ENCODE assay signal across 8 cellular contexts in genomic region chr19:56315076-56315828, GRCh38. TPM values are rescaled to one million over a fixed set of nuclear protein-coding genes. Genes with fewer than 3 reads are reported as not detected.
A peak's percentile ranks its signal among the peaks of the same experiment; 100 is the strongest.
DNase-seq lines count a peak whose midpoint lies in the region; ATAC-seq and TF ChIP-seq lines count a peak whose summit lies in the region.

No MANE protein-coding gene starts in this region.

- intact Hi-C loops in head of caudate nucleus (cut with DNase I): loop anchor here (2.0 to 10.0 kb wide), 3 partner anchors 54 to 170 kb away; partner anchors contain the start of genes ZNF444 and ZNF582

- ATAC-seq in HG02678 (IDR thresholded peaks at IDR 0.05; ENCODE audit: unreplicated experiment) (peak; percentile 80), thoracic aorta (ENCODE audit: insufficient number of reproducible peaks, low FRiP score, low read depth) (peak; percentile 99)
- ATAC-seq in activated naive CD8-positive, alpha-beta T cell treated with anti-CD3 and anti-CD28 coated beads, Interleukin-2, amount 10 ng/mL, durations not matched to agents 7 days and 5 days (ENCODE audit: low read depth): peak; percentile 76

- no peaks in the 10 kb centered on the region for H3K27me3 Mint-ChIP-seq in activated naive CD8-positive, alpha-beta T cell treated with anti-CD3 and anti-CD28 coated beads, Interleukin-2, amount 10 ng/mL, durations not matched to agents 7 days and 5 days

- no peak for TF ChIP-seq CTCF in osteoblast (IDR thresholded peaks at IDR 0.05; ENCODE audit: extremely low read depth, low read depth, low read length)
- no peak for TF ChIP-seq CTCF in thoracic aorta (IDR thresholded peaks at IDR 0.05)

- peak overlapping the region; percentile 99 for H3K4me3 Mint-ChIP-seq in activated naive CD8-positive, alpha-beta T cell treated with anti-CD3 and anti-CD28 coated beads, Interleukin-2, amount 10 ng/mL, durations not matched to agents 7 days and 5 days

- DNase-seq in NCI-H1105 treated with DMSO at 0.1 percent for 48 hours (lab: John Stamatoyannopoulos, UW) (peak; percentile 98), SKM-1 treated with dmso at 0.1 percent for 144 hours (lab: John Stamatoyannopoulos, UW; ENCODE audit: unreplicated experiment) (peak; percentile 69), head of caudate nucleus (peak; percentile 87 to 99 (median 96)), osteoblast (ENCODE audit: insufficient read length, low spot score, missing footprints) (peak; percentile 97), thoracic aorta (ENCODE audit: low spot score) (peak; percentile 81)
- peak; percentile 84 for DNase-seq in activated naive CD8-positive, alpha-beta T cell treated with anti-CD3 and anti-CD28 coated beads, Interleukin-2, amount 10 ng/mL, durations not matched to agents 7 days and 5 days

- H3K27ac Mint-ChIP-seq in activated naive CD8-positive, alpha-beta T cell treated with anti-CD3 and anti-CD28 coated beads, Interleukin-2, amount 10 ng/mL, durations not matched to agents 7 days and 5 days: peak overlapping the region; percentile 98

- H3K4me1 ChIP-seq in osteoblast (ENCODE audit: insufficient read depth, low read length) (peaks cover 14% of the 10 kb centered on the region), thoracic aorta (ENCODE audit: control insufficient read depth in 1 of 2, low read depth in 2 of 2) (peaks cover 0 to 12% of the 10 kb centered on the region in 2 donors)

- H3K4me1 Mint-ChIP-seq in activated naive CD8-positive, alpha-beta T cell treated with anti-CD3 and anti-CD28 coated beads, Interleukin-2, amount 10 ng/mL, durations not matched to agents 7 days and 5 days: peaks cover 16% of the 10 kb centered on the region

- H2AFZ ChIP-seq in osteoblast (ENCODE audit: low read length): peak overlapping the region; percentile 99

- POLR2A ChIA-PET in activated naive CD8-positive, alpha-beta T cell treated with anti-CD3 and anti-CD28 coated beads, Interleukin-2, amount 10 ng/mL, durations not matched to agents 7 days and 5 days (lab: Charles Lee): interaction anchor here (0.5 to 1.3 kb wide), 4 partner anchors 18 to 195 kb away, joined by 3 to 5 read pairs (median 3); no protein-coding TSS in a partner anchor

- H3K9me3 ChIP-seq in osteoblast (ENCODE audit: low read depth, low read length) (no peaks in the 10 kb centered on the region), thoracic aorta (no peaks in the 10 kb centered on the region)

- peaks cover 12% of the 10 kb centered on the region for H3K36me3 Mint-ChIP-seq in activated naive CD8-positive, alpha-beta T cell treated with anti-CD3 and anti-CD28 coated beads, Interleukin-2, amount 10 ng/mL, durations not matched to agents 7 days and 5 days

- H3K27me3 ChIP-seq in osteoblast (ENCODE audit: insufficient read depth, low read length) (no peaks in the 10 kb centered on the region), thoracic aorta (replicated peaks; ENCODE audit: insufficient read depth) (no peaks in the 10 kb centered on the region)

- no peaks in the 10 kb centered on the region for H3K9me3 Mint-ChIP-seq in activated naive CD8-positive, alpha-beta T cell treated with anti-CD3 and anti-CD28 coated beads, Interleukin-2, amount 10 ng/mL, durations not matched to agents 7 days and 5 days

- H3K36me3 ChIP-seq in osteoblast (ENCODE audit: insufficient read depth, low read length) (peaks cover 10% of the 10 kb centered on the region), thoracic aorta (no peaks in the 10 kb centered on the region)

- H3K79me2 ChIP-seq in osteoblast (ENCODE audit: insufficient read depth, low read length): no peaks in the 10 kb centered on the region

- no peaks in the 10 kb centered on the region for H4K20me1 ChIP-seq in osteoblast (ENCODE audit: insufficient read depth, low read length)

- H3K4me3 ChIP-seq in osteoblast (ENCODE audit: insufficient read depth, low read length): peak overlapping the region; percentile 95
- H3K4me3 ChIP-seq in thoracic aorta: peak overlapping the region; percentile 73

- peak overlapping the region; percentile 99 for H3K27ac ChIP-seq in osteoblast (ENCODE audit: low read depth, low read length)
- peak overlapping the region; percentile 89 to 96 for H3K27ac ChIP-seq in thoracic aorta

- H3K4me2 ChIP-seq in osteoblast (ENCODE audit: insufficient read depth, low read length): peak overlapping the region; percentile 100

- peak; percentile 19 for TF ChIP-seq POLR2A in GM10847 (IDR thresholded peaks at IDR 0.05; ENCODE audit: extremely low read depth, insufficient read length)

RNA-seq across cellular contexts. Expression of gene ZSCAN5A, which starts 0.6 kb away (rescaled TPM):
- 10 to 100 TPM in 1 of 2 experiments, 1 to 10 TPM in 1; 9.7 to 11.7 TPM for total RNA-seq in activated naive CD8-positive, alpha-beta T cell treated with anti-CD3 and anti-CD28 coated beads, Interleukin-2, amount 10 ng/mL, durations not matched to agents 7 days and 5 days
- total RNA-seq in osteoblast (4.3 and 6.8 TPM in 2 replicates), thoracic aorta (10 to 100 TPM in 1 of 2 donors, 1 to 10 TPM in 1; 7.3 to 11.9 TPM)

RNA-seq across cellular contexts. Expression of gene EDDM13, which starts 42.7 kb away (rescaled TPM):
- total RNA-seq in activated naive CD8-positive, alpha-beta T cell treated with anti-CD3 and anti-CD28 coated beads, Interleukin-2, amount 10 ng/mL, durations not matched to agents 7 days and 5 days: 1 to 10 TPM; 1.2 to 1.7 TPM
- total RNA-seq in osteoblast: not detected in 2 replicates
- total RNA-seq in thoracic aorta: not detected

Comparison
In these comparisons a context has a peak if more than half of its experiments do, and no peak if none do; other contexts are left out.
1. Peak in every context shown above with its lines: DNase-seq, ATAC-seq, H3K4me3 ChIP-seq and H3K27ac ChIP-seq.